In genomic region chr3:130894873-130895330, GRCh38 we compare ENCODE assay signal across 8 cellular contexts. TPM values are rescaled to one million over a fixed set of nuclear protein-coding genes. Genes with fewer than 3 reads are reported as not detected.
DNase-seq lines count a peak whose midpoint lies in the region; ATAC-seq and TF ChIP-seq lines count a peak whose summit lies in the region.

No MANE protein-coding gene starts in this region.

- H3K36me3 Mint-ChIP-seq in activated CD4-positive, alpha-beta T cell treated with anti-CD3 and anti-CD28 coated beads, Interleukin-2, amount 10 ng/mL, durations not matched to agents 7 days and 5 days (ENCODE audit: low read depth), result peaks cover 5% of the 10 kb centered on the region
- peaks cover 3% of the 10 kb centered on the region for H3K36me3 Mint-ChIP-seq in activated CD4-positive, alpha-beta memory T cell treated with anti-CD3 and anti-CD28 coated beads, Interleukin-2, amount 10 ng/mL, durations not matched to agents 7 days and 5 days (ENCODE audit: low read depth)

- POLR2A ChIA-PET in activated CD4-positive, alpha-beta T cell treated with anti-CD3 and anti-CD28 coated beads, Interleukin-2, amount 10 ng/mL, durations not matched to agents 7 days and 5 days (lab: Charles Lee), result interaction anchor here (0.9 kb wide), 1 partner anchor 132 kb away, joined by 6 read pairs; the partner anchor contains the start of genes ASTE1 and NEK11
- POLR2A ChIA-PET in activated CD4-positive, alpha-beta memory T cell treated with anti-CD3 and anti-CD28 coated beads, Interleukin-2, amount 10 ng/mL, durations not matched to agents 7 days and 5 days (lab: Charles Lee), result interaction anchor here (1.0 to 3.6 kb wide), 13 partner anchors 9 to 153 kb away, joined by 3 to 48 read pairs (median 10); partner anchors contain the start of genes ASTE1, NEK11 and PIK3R4

- no peak for DNase-seq in activated CD4-positive, alpha-beta T cell treated with anti-CD3 and anti-CD28 coated beads, Interleukin-2, amount 10 ng/mL, durations not matched to agents 7 days and 5 days
- no peak for DNase-seq in activated CD4-positive, alpha-beta T cell treated with anti-CD3 and anti-CD28 coated beads, Interleukin-2, amount 50 U/mL, for 1 hour
- no peak for DNase-seq in activated CD4-positive, alpha-beta memory T cell treated with anti-CD3 and anti-CD28 coated beads, Interleukin-2, amount 10 ng/mL, durations not matched to agents 7 days and 5 days
- DNase-seq in suprapubic skin (ENCODE audit: low spot score in 2 of 2), result no peak
- DNase-seq in NCI-H1930 (lab: John Stamatoyannopoulos, UW), result no peak

- H3K27ac Mint-ChIP-seq in activated CD4-positive, alpha-beta T cell treated with anti-CD3 and anti-CD28 coated beads, Interleukin-2, amount 10 ng/mL, durations not matched to agents 7 days and 5 days, result peak overlapping the region; percentile 90
- peak overlapping the region; percentile 78 for H3K27ac Mint-ChIP-seq in activated CD4-positive, alpha-beta memory T cell treated with anti-CD3 and anti-CD28 coated beads, Interleukin-2, amount 10 ng/mL, durations not matched to agents 7 days and 5 days

- under 1% methylated on average over 4 of the region's 4 CpGs for WGBS in suprapubic skin

- no peak for TF ChIP-seq CTCF in suprapubic skin (IDR thresholded peaks at IDR 0.05)

- peaks cover 44% of the 10 kb centered on the region for H3K4me1 ChIP-seq in iPS-20b (ENCODE audit: insufficient read depth, low read length)
- H3K4me1 ChIP-seq in suprapubic skin, result peaks cover 28% of the 10 kb centered on the region

- peak overlapping the region; percentile 85; the same call in 1 of the 2 replicates for H3K9ac ChIP-seq in iPS-20b (ENCODE audit: low read depth, low read length)

- CTCF ChIA-PET in activated CD4-positive, alpha-beta T cell treated with anti-CD3 and anti-CD28 coated beads, Interleukin-2, amount 10 ng/mL, durations not matched to agents 7 days and 5 days (lab: Charles Lee), result interaction anchor here (0.6 to 2.3 kb wide), 2 partner anchors 136 to 152 kb away, joined by 3 to 13 read pairs; no protein-coding TSS in a partner anchor
- CTCF ChIA-PET in activated CD4-positive, alpha-beta memory T cell treated with anti-CD3 and anti-CD28 coated beads, Interleukin-2, amount 10 ng/mL, durations not matched to agents 7 days and 5 days (lab: Charles Lee), result interaction anchor here (0.8 to 4.4 kb wide), 5 partner anchors 21 to 195 kb away, joined by 3 to 52 read pairs (median 8); no protein-coding TSS in a partner anchor

- H3K36me3 ChIP-seq in iPS-20b (ENCODE audit: insufficient read depth, low read depth, low read length) (no peaks in the 10 kb centered on the region), suprapubic skin (no peaks in the 10 kb centered on the region)

- TF ChIP-seq EP300 in suprapubic skin (IDR thresholded peaks at IDR 0.05), result no peak

- H3K27ac ChIP-seq in iPS-20b (ENCODE audit: low read length), result peak overlapping the region; percentile 45
- H3K27ac ChIP-seq in suprapubic skin, result peak overlapping the region; percentile 100

- no peak for ATAC-seq in GM21381 (IDR thresholded peaks at IDR 0.05; ENCODE audit: unreplicated experiment)
- ATAC-seq in HG02588 (IDR thresholded peaks at IDR 0.05; ENCODE audit: unreplicated experiment), result no peak

- peak overlapping the region; percentile 94 for H3K4me3 Mint-ChIP-seq in activated CD4-positive, alpha-beta T cell treated with anti-CD3 and anti-CD28 coated beads, Interleukin-2, amount 10 ng/mL, durations not matched to agents 7 days and 5 days
- peak overlapping the region; percentile 93 for H3K4me3 Mint-ChIP-seq in activated CD4-positive, alpha-beta memory T cell treated with anti-CD3 and anti-CD28 coated beads, Interleukin-2, amount 10 ng/mL, durations not matched to agents 7 days and 5 days

- no peaks in the 10 kb centered on the region for H3K27me3 Mint-ChIP-seq in activated CD4-positive, alpha-beta T cell treated with anti-CD3 and anti-CD28 coated beads, Interleukin-2, amount 10 ng/mL, durations not matched to agents 7 days and 5 days
- no peaks in the 10 kb centered on the region for H3K27me3 Mint-ChIP-seq in activated CD4-positive, alpha-beta memory T cell treated with anti-CD3 and anti-CD28 coated beads, Interleukin-2, amount 10 ng/mL, durations not matched to agents 7 days and 5 days

- H3K27me3 ChIP-seq in iPS-20b (ENCODE audit: insufficient read depth, low read length) (no peaks in the 10 kb centered on the region), suprapubic skin (no peaks in the 10 kb centered on the region)

- H3K4me3 ChIP-seq in iPS-20b (ENCODE audit: low read length) (peak overlapping the region; percentile 85), suprapubic skin (peak overlapping the region; percentile 94)

- H3K9me3 ChIP-seq in iPS-20b (ENCODE audit: insufficient read depth, low read depth, low read length), result no peaks in the 10 kb centered on the region
- H3K9me3 ChIP-seq in suprapubic skin, result no peaks in the 10 kb centered on the region

- peaks cover 39% of the 10 kb centered on the region for H3K4me1 Mint-ChIP-seq in activated CD4-positive, alpha-beta T cell treated with anti-CD3 and anti-CD28 coated beads, Interleukin-2, amount 10 ng/mL, durations not matched to agents 7 days and 5 days
- H3K4me1 Mint-ChIP-seq in activated CD4-positive, alpha-beta memory T cell treated with anti-CD3 and anti-CD28 coated beads, Interleukin-2, amount 10 ng/mL, durations not matched to agents 7 days and 5 days, result peaks cover 36% of the 10 kb centered on the region

- no peak for TF ChIP-seq POLR2A in suprapubic skin (IDR thresholded peaks at IDR 0.05)

- no peaks in the 10 kb centered on the region for H3K9me3 Mint-ChIP-seq in activated CD4-positive, alpha-beta T cell treated with anti-CD3 and anti-CD28 coated beads, Interleukin-2, amount 10 ng/mL, durations not matched to agents 7 days and 5 days
- no peaks in the 10 kb centered on the region for H3K9me3 Mint-ChIP-seq in activated CD4-positive, alpha-beta memory T cell treated with anti-CD3 and anti-CD28 coated beads, Interleukin-2, amount 10 ng/mL, durations not matched to agents 7 days and 5 days

RNA-seq across cellular contexts. Expression of gene ATP2C1, which starts 1.0 kb away (rescaled TPM):
- 10 to 100 TPM; 58.4 to 58.5 TPM for total RNA-seq in activated CD4-positive, alpha-beta T cell treated with anti-CD3 and anti-CD28 coated beads, Interleukin-2, amount 10 ng/mL, durations not matched to agents 7 days and 5 days
- total RNA-seq in activated CD4-positive, alpha-beta memory T cell treated with anti-CD3 and anti-CD28 coated beads, Interleukin-2, amount 10 ng/mL, durations not matched to agents 7 days and 5 days, result 10 to 100 TPM; 57.5 to 63.8 TPM
- total RNA-seq in suprapubic skin, result 10 to 100 TPM; 55.1 to 69.9 (median 64.3) TPM
